Comparison of ENCODE assay signal across 8 cellular contexts in genomic region chr22:50506611-50507420, GRCh38. TPM values are rescaled to one million over a fixed set of nuclear protein-coding genes. Genes with fewer than 3 reads are reported as not detected.
DNase-seq lines count a peak whose midpoint lies in the region; ATAC-seq and TF ChIP-seq lines count a peak whose summit lies in the region.

No MANE protein-coding gene starts in this region.

- TF ChIP-seq CTCF in kidney epithelial cell (IDR thresholded peaks at IDR 0.05; ENCODE audit: insufficient read depth, low read length, poor library complexity, severe bottlenecking) = no peak
- no peak for TF ChIP-seq CTCF in GM10248 (IDR thresholded peaks at IDR 0.05; ENCODE audit: control extremely low read depth, extremely low read depth, low read depth, missing control alignments)

- H3K36me3 ChIP-seq in kidney epithelial cell (ENCODE audit: control insufficient read depth, insufficient read depth, low read length) = no peaks in the 10 kb centered on the region

- peak overlapping the region; percentile 94 for H3K27ac ChIP-seq in temporal lobe (ENCODE audit: low read depth, low read length)

- ATAC-seq in GM18907 (IDR thresholded peaks at IDR 0.05; ENCODE audit: unreplicated experiment) = peak; percentile 8
- no peak for ATAC-seq in HG03025 (IDR thresholded peaks at IDR 0.05; ENCODE audit: low FRiP score, unreplicated experiment)

- POLR2A ChIA-PET in GM10248 (lab: Yijun Ruan, JAX) = interaction anchor here (0.6 to 2.0 kb wide), 4 partner anchors 18 to 184 kb away, joined by 4 to 33 read pairs (median 7); partner anchors contain the start of genes SCO2 and SYCE3

- peak overlapping the region; percentile 99 for H3K4me3 ChIP-seq in kidney epithelial cell (ENCODE audit: low read depth, low read length)

- no peaks in the 10 kb centered on the region for H3K27me3 ChIP-seq in kidney epithelial cell (ENCODE audit: control insufficient read depth, insufficient read depth, low read length)

- DNase-seq in HuH-7.5 (ENCODE audit: low spot score) = peak; percentile 71
- peak; percentile 25 for DNase-seq in astrocyte of the hippocampus (ENCODE audit: low read depth, low spot score)
- no peak for DNase-seq in kidney epithelial cell (ENCODE audit: low read depth)
- no peak for DNase-seq in CD1c-positive myeloid dendritic cell (ENCODE audit: extremely low spot score)
- DNase-seq in GM10248 (ENCODE audit: extremely low spot score) = no peak

- CTCF ChIA-PET in GM10248 (lab: Yijun Ruan, JAX) = interaction anchor here (1.0 to 6.4 kb wide), 3 partner anchors 9 to 17 kb away, joined by 7 to 56 read pairs (median 12); partner anchors contain the start of gene SCO2

RNA-seq across cellular contexts. Expression of gene LMF2, which starts 0.7 kb away (rescaled TPM):
- total RNA-seq in kidney epithelial cell (48.3 and 75.4 TPM in 2 replicates), temporal lobe (11.6 TPM)

RNA-seq across cellular contexts. Expression of gene NCAPH2, which starts 1.2 kb away (rescaled TPM):
- total RNA-seq in kidney epithelial cell = 41.3 and 50.2 TPM in 2 replicates
- 39.3 TPM for total RNA-seq in temporal lobe

RNA-seq across cellular contexts. Expression of gene SCO2, which starts 18.6 kb away (rescaled TPM):
- 2.3 and 5.7 TPM in 2 replicates for total RNA-seq in kidney epithelial cell
- total RNA-seq in temporal lobe = 0.98 TPM

RNA-seq across cellular contexts. Expression of gene MIOX, which starts 20.2 kb away (rescaled TPM):
- total RNA-seq in kidney epithelial cell = 0.68 and 1.8 TPM in 2 replicates
- total RNA-seq in temporal lobe = not detected

RNA-seq across cellular contexts. Expression of gene TYMP, which starts 23.0 kb away (rescaled TPM):
- total RNA-seq in kidney epithelial cell = 53.1 and 63.5 TPM in 2 replicates
- total RNA-seq in temporal lobe = 1.5 TPM

Comparison
In these comparisons a context has a peak if more than half of its experiments do, and no peak if none do; other contexts are left out.
1. DNase-seq: peak in HuH-7.5 (single experiment) and astrocyte of the hippocampus (single experiment); none in kidney epithelial cell (single experiment), CD1c-positive myeloid dendritic cell (single experiment) and GM10248 (single experiment).